In the genomic region with DNA sequence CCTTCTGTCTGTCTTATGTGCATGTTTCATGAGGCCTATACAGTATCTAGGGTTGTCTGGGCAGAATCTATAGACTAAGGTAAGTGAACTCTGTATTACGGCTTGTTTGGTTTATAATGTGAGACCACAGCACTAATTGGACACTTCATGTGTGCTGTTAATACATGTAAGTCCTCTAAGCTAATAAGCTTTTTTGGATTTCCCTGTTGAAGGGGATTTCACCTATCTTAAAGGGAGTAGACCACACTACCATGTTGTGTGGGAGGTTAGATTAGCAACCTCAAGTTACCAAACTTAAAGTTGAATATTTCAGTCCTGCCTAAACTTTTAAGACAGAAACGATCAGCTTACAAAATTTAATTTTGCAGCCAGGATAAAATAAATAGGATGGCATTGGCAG, we compare ENCODE assay signal across 23 cellular contexts.
DNase-seq lines count a peak whose midpoint lies in the region; ATAC-seq and TF ChIP-seq lines count a peak whose summit lies in the region.
"Had no signal": no experiment of that assay in that cellular context is flagged by ENCODE, and none has a peak within 500 bp of the region (broad histone marks: within the 10 kb centered on the region; RNA-seq: fewer than 3 reads in every experiment).

No MANE protein-coding gene starts in this region.

- H3K4me1 Mint-ChIP-seq in neural progenitor cell = peaks cover 5% of the 10 kb centered on the region
- H3K4me1 Mint-ChIP-seq: IgD-negative memory B cell had no signal

- intact Hi-C loops in left lung (cut with DNase I) = no loop called here

- TF ChIP-seq CTCF in neural progenitor cell (IDR thresholded peaks at IDR 0.05) (no peak), left lung (IDR thresholded peaks at IDR 0.05) (no peak)

- H3K4me3 Mint-ChIP-seq in neural progenitor cell = no peak overlapping the region
- H3K4me3 Mint-ChIP-seq: CD4-positive, alpha-beta T cell; IgD-negative memory B cell had no signal

- no peak overlapping the region for H2AFZ ChIP-seq in neural progenitor cell (replicated peaks)

- H3F3A ChIP-seq in neural progenitor cell (ENCODE audit: low read depth) = no peaks in the 10 kb centered on the region

- ATAC-seq in GM18858 (IDR thresholded peaks at IDR 0.05; ENCODE audit: unreplicated experiment) = peak; percentile 56
- ATAC-seq in GM21360 (IDR thresholded peaks at IDR 0.05; ENCODE audit: unreplicated experiment) = peak; percentile 61
- ATAC-seq in HG03025 (IDR thresholded peaks at IDR 0.05; ENCODE audit: low FRiP score, unreplicated experiment) = peak; percentile 55
- ATAC-seq in left lung = no peak
- ATAC-seq: A549, HCT116, Right ventricle myocardium inferior had no signal

- DNase-seq in neural progenitor cell (ENCODE audit: low spot score) (no peak), left lung (no peak), Kasumi-1 (lab: John Stamatoyannopoulos, UW) (no peak)
- no peak for DNase-seq in activated CD8-positive, alpha-beta memory T cell treated with anti-CD3 and anti-CD28 coated beads, Interleukin-2, amount 50 U/mL, for 48 hours
- DNase-seq: Caco-2; CD4-positive, alpha-beta T cell; DMS153; GOT3; MM.1S; NCI-H1092; NCI-H146; NCI-H2029 treated with DMSO at 0.1 percent for 48 hours; NCI-H2171 treated with DMSO at 0.1 percent for 48 hours; NCI-H446; SW 1271; T-helper 2 cell had no signal

- H3K4me1 ChIP-seq in neural progenitor cell (peaks cover 20% of the 10 kb centered on the region), left lung (no peaks in the 10 kb centered on the region)
- H3K4me1 ChIP-seq: A549, Caco-2 had no signal

- no peak overlapping the region for H3K27ac Mint-ChIP-seq in neural progenitor cell
- H3K27ac Mint-ChIP-seq: CD4-positive, alpha-beta T cell; IgD-negative memory B cell had no signal

- H3K9me3 Mint-ChIP-seq in neural progenitor cell = no peaks in the 10 kb centered on the region
- H3K9me3 Mint-ChIP-seq: CD4-positive, alpha-beta T cell; IgD-negative memory B cell had no signal

- no peaks in the 10 kb centered on the region for H4K20me1 ChIP-seq in neural progenitor cell (ENCODE audit: low read depth)

- no peaks in the 10 kb centered on the region for H3K27me3 Mint-ChIP-seq in neural progenitor cell (ENCODE audit: insufficient read depth, low read depth)
- H3K27me3 Mint-ChIP-seq: CD4-positive, alpha-beta T cell; IgD-negative memory B cell had no signal

- H3K79me2 ChIP-seq in neural progenitor cell (ENCODE audit: low read depth) = no peaks in the 10 kb centered on the region

- H3K9me3 ChIP-seq in neural progenitor cell (ENCODE audit: low read depth) (no peaks in the 10 kb centered on the region), left lung (no peaks in the 10 kb centered on the region)
- H3K9me3 ChIP-seq: A549, Caco-2 had no signal

- H3K36me3 Mint-ChIP-seq in neural progenitor cell = peaks cover 3% of the 10 kb centered on the region
- H3K36me3 Mint-ChIP-seq: IgD-negative memory B cell had no signal

- H3K27ac ChIP-seq in neural progenitor cell = no peak overlapping the region
- H3K27ac ChIP-seq in left lung = no peak overlapping the region
- H3K27ac ChIP-seq: A549 had no signal

- H3K4me3 ChIP-seq in neural progenitor cell = no peak overlapping the region
- no peak overlapping the region for H3K4me3 ChIP-seq in left lung
- H3K4me3 ChIP-seq: A549 had no signal

- H3K27me3 ChIP-seq in neural progenitor cell = no peaks in the 10 kb centered on the region
- no peaks in the 10 kb centered on the region for H3K27me3 ChIP-seq in left lung

- H3K4me2 ChIP-seq in neural progenitor cell = peak overlapping the region; percentile 1
- H3K4me2 ChIP-seq: A549 had no signal

- no peaks in the 10 kb centered on the region for H3K36me3 ChIP-seq in neural progenitor cell
- H3K36me3 ChIP-seq in left lung = no peaks in the 10 kb centered on the region

- no peak overlapping the region for H3K9ac ChIP-seq in neural progenitor cell
